ENCODE assay signal across 8 cellular contexts in the genomic region with DNA sequence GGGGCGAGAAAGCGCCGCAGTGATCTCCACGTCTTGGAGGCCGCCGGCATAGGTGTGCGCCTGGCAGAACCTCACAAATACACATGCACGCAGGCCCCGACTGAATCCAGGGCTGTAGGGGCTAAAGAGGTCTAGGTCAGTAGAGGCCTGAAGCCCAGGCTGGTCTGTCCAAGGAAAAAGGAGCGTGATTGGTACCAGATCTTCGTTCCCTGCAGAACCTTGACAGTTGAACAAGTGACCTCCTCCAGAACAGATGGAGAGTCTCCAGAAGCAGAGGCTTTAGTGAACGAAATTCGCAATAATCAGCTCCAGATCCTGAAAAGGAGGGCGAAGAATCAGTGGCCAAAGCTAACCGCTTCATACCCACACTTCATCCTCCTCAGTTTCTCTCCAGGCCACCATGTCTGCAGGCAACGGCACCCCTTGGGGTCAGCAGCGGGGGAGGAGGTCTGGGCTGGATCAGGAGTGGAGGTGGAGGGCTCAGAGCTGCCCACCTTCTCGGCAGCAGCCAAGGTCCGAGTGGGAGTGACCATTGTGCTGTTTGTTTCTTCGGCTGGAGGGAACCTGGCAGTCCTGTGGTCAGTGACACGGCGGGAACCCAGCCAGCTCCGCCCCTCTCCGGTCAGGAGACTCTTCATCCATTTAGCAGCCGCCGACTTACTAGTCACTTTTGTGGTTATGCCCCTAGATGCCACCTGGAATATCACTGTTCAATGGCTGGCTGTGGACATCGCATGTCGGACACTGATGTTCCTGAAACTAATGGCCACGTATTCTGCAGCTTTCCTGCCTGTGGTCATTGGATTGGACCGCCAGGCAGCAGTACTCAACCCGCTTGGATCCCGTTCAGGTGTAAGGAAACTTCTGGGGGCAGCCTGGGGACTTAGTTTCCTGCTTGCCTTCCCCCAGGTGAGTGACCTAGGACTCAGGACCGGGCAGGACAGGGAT. TPM values are rescaled to one million over a fixed set of nuclear protein-coding genes. Genes with fewer than 3 reads are reported as not detected.
DNase-seq lines count a peak whose midpoint lies in the region; ATAC-seq and TF ChIP-seq lines count a peak whose summit lies in the region.

No MANE protein-coding gene starts in this region.

- no peaks in the 10 kb centered on the region for H3K9me3 ChIP-seq in neuron (ENCODE audit: low read length)

- no peaks in the 10 kb centered on the region for H3K9me3 Mint-ChIP-seq in T-helper 2 cell treated with Interferon-gamma antibody and Interleukin-4, amounts not matched to agents 5 μg/mL and 100 μg/mL, for 36 hours
- H3K9me3 Mint-ChIP-seq in activated T-helper 17 cell treated with anti-CD3 and anti-CD28 coated beads, Interleukin-2, amount 50 U/mL, for 72 hours = no peaks in the 10 kb centered on the region

- H3K4me3 ChIP-seq in NB4 (ENCODE audit: low read depth, low read length) = peak overlapping the region; percentile 92
- H3K4me3 ChIP-seq in neuron (ENCODE audit: low read length) = peak overlapping the region; percentile 97

- ATAC-seq in activated T-helper 17 cell treated with anti-CD3 and anti-CD28 coated beads, Interleukin-2, amount 50 U/mL, for 72 hours (replicated peaks) = peak; percentile 94

- no peak for TF ChIP-seq CTCF in NB4 (IDR thresholded peaks at IDR 0.05; ENCODE audit: low read depth, low read length)

- H3K4me3 Mint-ChIP-seq in T-helper 2 cell treated with Interferon-gamma antibody and Interleukin-4, amounts not matched to agents 5 μg/mL and 100 μg/mL, for 36 hours = peak overlapping the region; percentile 93
- peak overlapping the region; percentile 95 for H3K4me3 Mint-ChIP-seq in activated T-helper 17 cell treated with anti-CD3 and anti-CD28 coated beads, Interleukin-2, amount 50 U/mL, for 72 hours

- H3K27me3 ChIP-seq in neuron (ENCODE audit: insufficient read depth, low read length) = no peaks in the 10 kb centered on the region

- peaks cover 24% of the 10 kb centered on the region for H3K36me3 Mint-ChIP-seq in T-helper 2 cell treated with Interferon-gamma antibody and Interleukin-4, amounts not matched to agents 5 μg/mL and 100 μg/mL, for 36 hours (ENCODE audit: low read depth)
- H3K36me3 Mint-ChIP-seq in activated T-helper 17 cell treated with anti-CD3 and anti-CD28 coated beads, Interleukin-2, amount 50 U/mL, for 72 hours (ENCODE audit: low read depth) = peaks cover 68% of the 10 kb centered on the region

- peak overlapping the region; percentile 52 for H2AFZ ChIP-seq in neuron (ENCODE audit: low read depth, low read length)

- peak; percentile 7 for TF ChIP-seq POLR2A in NB4 (IDR thresholded peaks at IDR 0.05; ENCODE audit: extremely low read depth, insufficient read length)

- H3K27ac Mint-ChIP-seq in T-helper 2 cell treated with Interferon-gamma antibody and Interleukin-4, amounts not matched to agents 5 μg/mL and 100 μg/mL, for 36 hours = peak overlapping the region; percentile 97
- peak overlapping the region; percentile 96 for H3K27ac Mint-ChIP-seq in activated T-helper 17 cell treated with anti-CD3 and anti-CD28 coated beads, Interleukin-2, amount 50 U/mL, for 72 hours

- peaks cover 20% of the 10 kb centered on the region for H3K4me1 ChIP-seq in neuron (ENCODE audit: insufficient read depth, low read length)

- H3K4me1 Mint-ChIP-seq in T-helper 2 cell treated with Interferon-gamma antibody and Interleukin-4, amounts not matched to agents 5 μg/mL and 100 μg/mL, for 36 hours (ENCODE audit: low read depth) = peaks cover 32% of the 10 kb centered on the region
- peaks cover 12% of the 10 kb centered on the region for H3K4me1 Mint-ChIP-seq in activated T-helper 17 cell treated with anti-CD3 and anti-CD28 coated beads, Interleukin-2, amount 50 U/mL, for 72 hours

- DNase-seq in T-helper 2 cell treated with Interferon-gamma antibody and Interleukin-4, amounts not matched to agents 5 μg/mL and 100 μg/mL, for 36 hours (ENCODE audit: low spot score) = no peak
- no peak for DNase-seq in T-helper 2 cell
- peak; percentile 31 for DNase-seq in H4 (ENCODE audit: low spot score)
- peak; percentile 61 for DNase-seq in NB4 (ENCODE audit: low read depth)
- peak; percentile 39 for DNase-seq in globus pallidus (ENCODE audit: low spot score)
- DNase-seq in NCI-H1048 (lab: John Stamatoyannopoulos, UW) = no peak

- no peaks in the 10 kb centered on the region for H3K27me3 Mint-ChIP-seq in T-helper 2 cell treated with Interferon-gamma antibody and Interleukin-4, amounts not matched to agents 5 μg/mL and 100 μg/mL, for 36 hours (ENCODE audit: low read depth)
- no peaks in the 10 kb centered on the region for H3K27me3 Mint-ChIP-seq in activated T-helper 17 cell treated with anti-CD3 and anti-CD28 coated beads, Interleukin-2, amount 50 U/mL, for 72 hours

- H3K36me3 ChIP-seq in neuron (ENCODE audit: insufficient read depth, low read length) = peaks cover 43% of the 10 kb centered on the region

RNA-seq across cellular contexts. Expression of gene PEX11B, which starts 0.7 kb away (rescaled TPM):
- total RNA-seq in H4 (2014; rRNA removed; shearing (Covaris generic)) = 24.4 and 37.4 TPM in 2 replicates
- 10 to 100 TPM; 23.6 to 25.2 TPM for total RNA-seq in activated T-helper 17 cell treated with anti-CD3 and anti-CD28 coated beads, Interleukin-2, amount 50 U/mL, for 72 hours

RNA-seq across cellular contexts. Expression of gene RBM8A, which starts 8.0 kb away (rescaled TPM):
- 335 and 394 TPM in 2 replicates for total RNA-seq in H4 (2014; rRNA removed; shearing (Covaris generic))
- 100 to 1,000 TPM; 222 to 275 TPM for total RNA-seq in activated T-helper 17 cell treated with anti-CD3 and anti-CD28 coated beads, Interleukin-2, amount 50 U/mL, for 72 hours

RNA-seq across cellular contexts. Expression of gene ITGA10, which starts 9.4 kb away (rescaled TPM):
- 0.08 and 0.27 TPM in 2 replicates for total RNA-seq in H4 (2014; rRNA removed; shearing (Covaris generic))
- total RNA-seq in activated T-helper 17 cell treated with anti-CD3 and anti-CD28 coated beads, Interleukin-2, amount 50 U/mL, for 72 hours = 1 to 10 TPM; 1.6 to 2.9 TPM

RNA-seq across cellular contexts. Expression of gene ANKRD35, which starts 33.6 kb away (rescaled TPM):
- not detected in 2 replicates for total RNA-seq in H4 (2014; rRNA removed; shearing (Covaris generic))
- total RNA-seq in activated T-helper 17 cell treated with anti-CD3 and anti-CD28 coated beads, Interleukin-2, amount 50 U/mL, for 72 hours = under 1 TPM; 0.29 to 0.56 TPM

RNA-seq across cellular contexts. Expression of gene LIX1L, which starts 38.6 kb away (rescaled TPM):
- total RNA-seq in H4 (2014; rRNA removed; shearing (Covaris generic)) = 15.1 and 18.7 TPM in 2 replicates
- total RNA-seq in activated T-helper 17 cell treated with anti-CD3 and anti-CD28 coated beads, Interleukin-2, amount 50 U/mL, for 72 hours = 10 to 100 TPM; 43.4 to 61.2 TPM

Comparison
In these comparisons a context has a peak if more than half of its experiments do, and no peak if none do; other contexts are left out.
1. DNase-seq: peak in H4 (single experiment), NB4 (single experiment) and globus pallidus (single experiment); none in T-helper 2 cell treated with Interferon-gamma antibody and Interleukin-4, amounts not matched to agents 5 μg/mL and 100 μg/mL, for 36 hours (single experiment), T-helper 2 cell (0 of 5) and NCI-H1048 (single experiment).